ENCODE assay signal across 9 cellular contexts in the genomic region with DNA sequence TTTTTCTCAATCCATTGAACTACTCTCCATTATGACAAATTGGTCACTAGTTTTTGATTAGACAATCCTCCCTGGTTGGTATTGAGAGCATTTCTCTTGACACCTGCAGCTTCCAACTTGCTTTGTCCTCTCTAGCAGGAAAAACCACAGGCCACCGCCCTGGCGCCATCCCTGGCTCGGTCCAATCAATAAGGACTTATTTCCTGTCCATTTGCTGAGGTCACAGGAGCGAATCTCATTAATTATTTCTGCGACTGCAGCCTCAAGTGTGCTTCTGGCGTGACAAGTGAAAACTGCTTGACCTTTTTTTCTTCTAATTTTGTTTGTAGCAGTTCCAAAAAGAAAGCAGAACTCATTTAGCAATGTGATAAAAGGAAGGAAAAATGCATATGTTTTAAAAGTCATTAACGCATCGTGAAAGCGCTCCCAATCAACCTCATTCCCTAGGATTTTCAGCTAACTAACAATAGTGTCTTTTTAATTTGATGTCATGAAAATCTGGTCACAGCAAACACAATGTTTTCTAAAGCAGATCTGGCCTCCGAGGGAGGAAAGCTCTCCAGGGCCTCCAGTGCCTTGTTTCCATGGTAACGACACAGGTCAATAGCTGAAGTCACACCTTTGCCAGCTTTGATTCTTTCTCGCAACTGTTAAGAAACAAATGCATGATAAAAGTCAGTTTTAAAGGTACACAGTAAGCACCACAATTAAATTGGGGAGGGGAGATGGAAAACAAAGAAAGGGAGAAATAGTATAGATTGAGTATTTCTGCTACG.
DNase-seq lines count a peak whose midpoint lies in the region; ATAC-seq and TF ChIP-seq lines count a peak whose summit lies in the region.
"Had no signal": no experiment of that assay in that cellular context is flagged by ENCODE, and none has a peak within 500 bp of the region (broad histone marks: within the 10 kb centered on the region; RNA-seq: fewer than 3 reads in every experiment).

No MANE protein-coding gene starts in this region.

- H3K27ac ChIP-seq in 22Rv1 = peak overlapping the region; percentile 95
- H3K27ac ChIP-seq: A549 had no signal

- TF ChIP-seq CTCF in 22Rv1 (IDR thresholded peaks at IDR 0.05) = no peak

- DNase-seq in NCI-H128 (lab: John Stamatoyannopoulos, UW; ENCODE audit: unreplicated experiment) = peak; percentile 59
- peak; percentile 64 for DNase-seq in SHP77 treated with DMSO at 0.1 percent for 48 hours (lab: John Stamatoyannopoulos, UW)
- DNase-seq in left kidney (ENCODE audit: low read depth, low spot score) = peak; percentile 92
- no peak for DNase-seq in activated CD4-positive, alpha-beta T cell treated with anti-CD3 and anti-CD28 coated beads for 48 hours
- DNase-seq in activated T-cell treated with anti-CD3 and anti-CD28 coated beads, Interleukin-2, amount 50 U/mL, for 48 hours = no peak

- no peak for ATAC-seq in GM18907 (IDR thresholded peaks at IDR 0.05; ENCODE audit: unreplicated experiment)
- ATAC-seq in GM21717 (IDR thresholded peaks at IDR 0.05; ENCODE audit: unreplicated experiment) = no peak
- ATAC-seq: A549 had no signal

Comparison
In these comparisons a context has a peak if more than half of its experiments do, and no peak if none do; other contexts are left out.
1. DNase-seq: peak in NCI-H128 (single experiment), SHP77 treated with DMSO at 0.1 percent for 48 hours (single experiment) and left kidney (single experiment); none in activated CD4-positive, alpha-beta T cell treated with anti-CD3 and anti-CD28 coated beads for 48 hours (single experiment) and activated T-cell treated with anti-CD3 and anti-CD28 coated beads, Interleukin-2, amount 50 U/mL, for 48 hours (0 of 2).